1 cellular context compared by ENCODE assay signal in the genomic region with DNA sequence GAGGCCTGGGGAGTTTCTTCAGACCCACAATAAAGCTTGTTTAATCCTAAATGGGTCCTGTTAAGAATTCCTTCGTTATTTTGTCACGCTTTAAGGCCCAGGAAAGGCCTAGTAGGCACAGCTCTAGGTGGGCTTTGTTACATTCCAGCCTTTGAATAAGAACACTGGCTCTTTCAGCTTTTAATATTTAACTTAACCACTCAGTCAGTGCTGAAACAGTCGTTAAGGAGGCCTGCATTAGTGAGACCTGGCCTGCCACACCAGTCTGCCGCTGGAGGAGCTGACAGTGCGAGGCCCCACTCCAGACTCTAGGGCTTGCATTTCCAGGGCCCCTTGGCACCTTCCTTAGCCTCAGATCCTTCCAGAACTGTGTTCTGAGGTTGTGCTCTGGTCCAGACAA.
TF ChIP-seq lines count a peak whose summit lies in the region.

No MANE protein-coding gene starts in this region.

TF ChIP-seq in IMR-90, 13 proteins besides CTCF, POLR2A, EP300 and RAD21:
- TF ChIP-seq RCOR1 (IDR thresholded peaks at IDR 0.05; ENCODE audit: insufficient replicate concordance, low read length): no peak
- no peak for TF ChIP-seq NFE2L2 (IDR thresholded peaks at IDR 0.05; ENCODE audit: low read depth, low read length)
- no peak for TF ChIP-seq RFX5 (IDR thresholded peaks at IDR 0.05; ENCODE audit: low read depth, low read length)
- no peak for TF ChIP-seq BHLHE40 (IDR thresholded peaks at IDR 0.05; ENCODE audit: low read depth, low read length)
- no peak for TF ChIP-seq CHD1 (IDR thresholded peaks at IDR 0.05; ENCODE audit: low read depth, low read length)
- no peak for TF ChIP-seq MAFK (IDR thresholded peaks at IDR 0.05; ENCODE audit: low read depth, low read length)
- no peak for TF ChIP-seq SMC3 (IDR thresholded peaks at IDR 0.05; ENCODE audit: low read depth, low read length)
- TF ChIP-seq, protein P1, sequence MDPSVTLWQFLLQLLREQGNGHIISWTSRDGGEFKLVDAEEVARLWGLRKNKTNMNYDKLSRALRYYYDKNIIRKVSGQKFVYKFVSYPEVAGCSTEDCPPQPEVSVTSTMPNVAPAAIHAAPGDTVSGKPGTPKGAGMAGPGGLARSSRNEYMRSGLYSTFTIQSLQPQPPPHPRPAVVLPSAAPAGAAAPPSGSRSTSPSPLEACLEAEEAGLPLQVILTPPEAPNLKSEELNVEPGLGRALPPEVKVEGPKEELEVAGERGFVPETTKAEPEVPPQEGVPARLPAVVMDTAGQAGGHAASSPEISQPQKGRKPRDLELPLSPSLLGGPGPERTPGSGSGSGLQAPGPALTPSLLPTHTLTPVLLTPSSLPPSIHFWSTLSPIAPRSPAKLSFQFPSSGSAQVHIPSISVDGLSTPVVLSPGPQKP (IDR thresholded peaks at IDR 0.05; ENCODE audit: borderline replicate concordance, low read depth, low read length): no peak
- no peak for TF ChIP-seq MAZ (IDR thresholded peaks at IDR 0.05; ENCODE audit: borderline replicate concordance, low read depth, low read length)
- TF ChIP-seq, protein P2, sequence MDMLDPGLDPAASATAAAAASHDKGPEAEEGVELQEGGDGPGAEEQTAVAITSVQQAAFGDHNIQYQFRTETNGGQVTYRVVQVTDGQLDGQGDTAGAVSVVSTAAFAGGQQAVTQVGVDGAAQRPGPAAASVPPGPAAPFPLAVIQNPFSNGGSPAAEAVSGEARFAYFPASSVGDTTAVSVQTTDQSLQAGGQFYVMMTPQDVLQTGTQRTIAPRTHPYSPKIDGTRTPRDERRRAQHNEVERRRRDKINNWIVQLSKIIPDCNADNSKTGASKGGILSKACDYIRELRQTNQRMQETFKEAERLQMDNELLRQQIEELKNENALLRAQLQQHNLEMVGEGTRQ (IDR thresholded peaks at IDR 0.05; ENCODE audit: low read depth, low read length): no peak
- no peak for TF ChIP-seq FOS (IDR thresholded peaks at IDR 0.05; ENCODE audit: low read depth, low read length)
- TF ChIP-seq CEBPB (IDR thresholded peaks at IDR 0.05; ENCODE audit: low read depth, low read length): no peak
- TF ChIP-seq MXI1 (IDR thresholded peaks at IDR 0.05; ENCODE audit: borderline replicate concordance, low read depth, low read length): no peak
TF ChIP-seq in IMR-90: peak in this region for 0.
